9 cellular contexts compared by ENCODE assay signal in the genomic region with DNA sequence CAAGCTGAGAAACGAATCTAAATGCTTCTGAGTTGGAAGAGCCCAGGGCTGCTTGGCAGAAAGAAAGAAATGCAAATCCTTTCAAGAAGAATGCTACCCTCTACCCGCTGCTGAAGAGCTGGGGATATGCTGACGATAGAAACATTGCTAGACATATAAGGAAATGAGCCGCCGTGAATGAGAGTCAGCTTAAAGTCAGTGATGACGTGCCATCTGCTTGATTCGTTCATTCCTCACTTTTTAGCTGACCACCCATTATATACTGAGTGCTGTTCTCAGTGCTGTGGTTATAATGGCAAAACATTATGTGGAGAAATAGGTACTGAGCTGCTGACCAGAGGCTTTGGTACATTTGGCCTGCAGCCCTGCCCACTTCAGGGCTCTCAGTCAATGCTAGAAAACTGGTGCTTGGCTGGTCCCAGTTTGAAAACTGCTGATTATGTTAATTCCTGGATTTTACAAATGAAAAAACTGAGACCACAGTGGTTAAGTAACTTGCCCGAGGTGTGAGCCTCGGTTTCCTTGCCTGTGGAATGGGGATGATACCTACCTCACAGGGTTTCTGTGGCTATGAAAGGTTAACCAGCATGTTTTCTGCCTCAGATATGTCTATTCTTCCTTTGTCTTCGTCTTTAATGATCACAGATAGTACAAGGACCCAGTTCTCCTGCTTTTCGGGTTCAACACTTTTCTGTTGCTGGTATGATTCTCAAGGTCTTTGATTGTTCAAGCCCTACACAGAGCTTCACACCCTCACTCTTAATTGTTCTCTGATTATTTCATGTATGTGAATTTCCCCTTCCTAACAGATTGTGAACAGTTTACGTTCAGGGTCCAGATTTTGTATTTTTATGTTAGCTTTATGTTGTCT. TPM values are rescaled to one million over a fixed set of nuclear protein-coding genes. Genes with fewer than 3 reads are reported as not detected.
DNase-seq lines count a peak whose midpoint lies in the region; ATAC-seq and TF ChIP-seq lines count a peak whose summit lies in the region.
"Had no signal": no experiment of that assay in that cellular context is flagged by ENCODE, and none has a peak within 500 bp of the region (broad histone marks: within the 10 kb centered on the region; RNA-seq: fewer than 3 reads in every experiment).

No MANE protein-coding gene starts in this region.

- H3K9me3 ChIP-seq in SU-DHL-6 (ENCODE audit: insufficient read depth, low read length) (no peaks in the 10 kb centered on the region), osteoblast (ENCODE audit: low read depth, low read length) (no peaks in the 10 kb centered on the region)
- H3K9me3 ChIP-seq: neutrophil had no signal

- peaks cover 31% of the 10 kb centered on the region for H3F3A ChIP-seq in SU-DHL-6 (ENCODE audit: insufficient read depth)

- H3K4me1 ChIP-seq in osteoblast (ENCODE audit: insufficient read depth, low read length), result peaks cover 41% of the 10 kb centered on the region

- H3K4me3 ChIP-seq in SU-DHL-6 (ENCODE audit: insufficient read depth, low read length, poor library complexity, severe bottlenecking) (no peak overlapping the region), fibroblast of pulmonary artery (replicated peaks; ENCODE audit: low read depth, low read length) (no peak overlapping the region), osteoblast (ENCODE audit: insufficient read depth, low read length) (peak overlapping the region; percentile 34)

- H3K79me2 ChIP-seq in SU-DHL-6 (ENCODE audit: insufficient read depth, low read length) (peaks cover 31% of the 10 kb centered on the region), osteoblast (ENCODE audit: insufficient read depth, low read length) (peaks cover 47% of the 10 kb centered on the region)

- H3K27ac ChIP-seq in SU-DHL-6 (ENCODE audit: low read depth, low read length) (peak overlapping the region; percentile 16; the same call in 1 of the 2 replicates), osteoblast (ENCODE audit: low read depth, low read length) (peak overlapping the region; percentile 60)
- H3K27ac ChIP-seq: neutrophil had no signal

- DNase-seq in GM03348 (ENCODE audit: low spot score) (peak; percentile 77), fibroblast of pulmonary artery (ENCODE audit: low read depth) (peak; percentile 87), osteoblast (ENCODE audit: insufficient read length, low spot score, missing footprints) (peak; percentile 89), NOMO-1 treated with DMSO at 0.1 percent for 48 hours (lab: John Stamatoyannopoulos, UW; ENCODE audit: unreplicated experiment) (no peak)

- no peak overlapping the region for H3K9ac ChIP-seq in SU-DHL-6 (ENCODE audit: low read length)

- TF ChIP-seq CTCF in SU-DHL-6 (IDR thresholded peaks at IDR 0.05; ENCODE audit: insufficient read depth, low read length, poor library complexity, severe bottlenecking) (no peak), fibroblast of pulmonary artery (IDR thresholded peaks at IDR 0.05; ENCODE audit: low read length, missing control alignments) (no peak), osteoblast (IDR thresholded peaks at IDR 0.05; ENCODE audit: extremely low read depth, low read depth, low read length) (no peak)

- no peaks in the 10 kb centered on the region for H3K9me2 ChIP-seq in SU-DHL-6 (replicated peaks; ENCODE audit: insufficient read depth, low read length)

- no peaks in the 10 kb centered on the region for H3K27me3 ChIP-seq in SU-DHL-6 (ENCODE audit: low read length)
- H3K27me3 ChIP-seq in osteoblast (ENCODE audit: insufficient read depth, low read length), result no peaks in the 10 kb centered on the region
- H3K27me3 ChIP-seq: neutrophil had no signal

- H2AFZ ChIP-seq in SU-DHL-6 (ENCODE audit: low read depth, low read length, severe bottlenecking) (no peak overlapping the region), osteoblast (ENCODE audit: low read length) (peak overlapping the region; percentile 12)

- ATAC-seq in HG02623 (IDR thresholded peaks at IDR 0.05; ENCODE audit: unreplicated experiment), result no peak
- no peak for ATAC-seq in GM18868 (IDR thresholded peaks at IDR 0.05; ENCODE audit: unreplicated experiment)
- ATAC-seq in HG02840 (IDR thresholded peaks at IDR 0.05; ENCODE audit: low FRiP score, unreplicated experiment), result no peak

- H3K36me3 ChIP-seq in SU-DHL-6 (ENCODE audit: low read length) (no peaks in the 10 kb centered on the region; the same call in 1 of the 2 replicates), osteoblast (ENCODE audit: insufficient read depth, low read length) (no peaks in the 10 kb centered on the region)
- H3K36me3 ChIP-seq: neutrophil had no signal

- H4K20me1 ChIP-seq in SU-DHL-6 (ENCODE audit: low read depth, low read length) (no peaks in the 10 kb centered on the region), osteoblast (ENCODE audit: insufficient read depth, low read length) (no peaks in the 10 kb centered on the region)

- H3K4me2 ChIP-seq in SU-DHL-6 (ENCODE audit: low read depth, low read length, poor library complexity, severe bottlenecking) (no peak overlapping the region), osteoblast (ENCODE audit: insufficient read depth, low read length) (peak overlapping the region; percentile 65)

RNA-seq across cellular contexts. Expression of a gene that starts 27.7 kb away (rescaled TPM):
- 172 and 210 TPM in 2 replicates for total RNA-seq in osteoblast
